In the genomic region with DNA sequence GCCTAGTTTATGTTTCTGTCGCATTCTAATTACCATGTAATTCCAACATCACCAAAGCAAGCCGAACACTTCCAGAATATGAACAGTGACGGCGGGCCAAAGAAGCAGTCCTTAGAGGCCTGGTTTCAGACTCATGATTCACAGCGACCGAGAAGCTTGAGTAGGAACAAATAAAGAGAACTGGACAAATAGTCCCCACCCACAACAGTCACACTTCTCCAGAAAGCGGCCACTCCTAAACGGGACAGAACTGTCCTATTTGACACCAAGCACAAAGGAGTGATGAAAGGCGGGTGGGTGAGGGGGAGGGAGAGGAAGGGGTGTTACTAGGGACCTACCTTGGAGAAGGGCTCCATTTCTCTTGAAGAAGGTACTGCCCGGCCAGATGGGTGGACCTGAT, we compare ENCODE assay signal across 20 cellular contexts.
"Had no signal": no experiment of that assay in that cellular context is flagged by ENCODE, and none has a peak within 500 bp of the region (broad histone marks: within the 10 kb centered on the region; RNA-seq: fewer than 3 reads in every experiment).

No MANE protein-coding gene starts in this region.

- H3K4me3 ChIP-seq: esophagus squamous epithelium, gastroesophageal sphincter, suprapubic skin, thyroid gland, vagina had no signal

- DNase-seq: effector memory CD8-positive, alpha-beta T cell; esophagus squamous epithelium; foreskin fibroblast; immature natural killer cell; kidney; left cardiac atrium; left ventricle myocardium superior; mammary epithelial cell; natural killer cell; posterior cingulate gyrus; small intestine; stimulated activated CD4-positive, alpha-beta T cell treated with anti-CD3 and anti-CD28 coated beads, Interleukin-12 subunit alpha, Interleukin-12 subunit beta, amount 100 ng/mL, for 4 hours; stimulated activated naive CD8-positive, alpha-beta T cell treated with anti-CD3 and anti-CD28 coated beads, Interleukin-15, Interleukin-2, amounts not matched to agents 100 U/mL and 50 U/mL, for 24 hours; thyroid gland had no signal

- H3K27me3 Mint-ChIP-seq: effector memory CD8-positive, alpha-beta T cell; type B pancreatic cell had no signal

- H3K27ac ChIP-seq: epithelial cell of prostate, gastroesophageal sphincter, suprapubic skin, thyroid gland, vagina had no signal

- H3K9me3 Mint-ChIP-seq: effector memory CD8-positive, alpha-beta T cell; immature natural killer cell; natural killer cell; neural crest cell; type B pancreatic cell had no signal

- H3K36me3 ChIP-seq: suprapubic skin, thyroid gland, vagina had no signal

- H3K36me3 Mint-ChIP-seq: natural killer cell had no signal

- H3K4me3 Mint-ChIP-seq: effector memory CD8-positive, alpha-beta T cell; immature natural killer cell; natural killer cell; neural crest cell; type B pancreatic cell had no signal

- ATAC-seq: effector memory CD8-positive, alpha-beta T cell; gastroesophageal sphincter; left cardiac atrium; left ventricle myocardium superior; natural killer cell; stimulated activated naive CD8-positive, alpha-beta T cell treated with anti-CD3 and anti-CD28 coated beads, Interleukin-15, Interleukin-2, amounts not matched to agents 100 U/mL and 50 U/mL, for 24 hours had no signal

- H3K9me3 ChIP-seq: esophagus squamous epithelium, gastroesophageal sphincter, suprapubic skin, thyroid gland, vagina had no signal

- H3K27me3 ChIP-seq: esophagus squamous epithelium, gastroesophageal sphincter, suprapubic skin, thyroid gland, vagina had no signal

- H3K27ac Mint-ChIP-seq: effector memory CD8-positive, alpha-beta T cell; type B pancreatic cell had no signal

- H3K4me1 ChIP-seq: suprapubic skin, thyroid gland had no signal
